ENCODE assay signal across 10 cellular contexts in the genomic region with DNA sequence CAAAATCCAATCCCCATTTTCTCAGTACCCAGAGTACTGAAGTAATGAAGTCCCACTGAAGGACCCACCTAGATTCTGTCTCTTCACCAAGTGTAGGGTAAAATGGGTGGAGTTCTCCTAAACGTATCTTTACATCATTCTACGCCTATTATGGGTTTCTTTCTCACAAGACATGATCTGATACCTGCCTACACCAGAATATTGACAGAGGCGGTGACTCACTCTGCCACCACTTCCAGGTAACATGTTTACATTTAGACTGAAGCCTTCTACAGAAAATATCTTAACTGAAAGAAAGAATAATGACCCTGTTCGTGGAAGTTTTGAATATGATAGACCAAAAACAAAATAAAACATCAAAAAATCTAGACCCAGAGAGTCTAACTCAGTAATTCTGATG.
DNase-seq lines count a peak whose midpoint lies in the region; ATAC-seq and TF ChIP-seq lines count a peak whose summit lies in the region.
"Had no signal": no experiment of that assay in that cellular context is flagged by ENCODE, and none has a peak within 500 bp of the region (broad histone marks: within the 10 kb centered on the region; RNA-seq: fewer than 3 reads in every experiment).

No MANE protein-coding gene starts in this region.

- DNase-seq in DND-41 = no peak
- DNase-seq in activated CD4-positive, alpha-beta T cell treated with anti-CD3 and anti-CD28 coated beads for 48 hours = peak; percentile 68
- DNase-seq in activated naive CD8-positive, alpha-beta T cell treated with anti-CD3 and anti-CD28 coated beads, Interleukin-2, amount 50 U/mL, for 24 hours = no peak
- peak; percentile 72 for DNase-seq in stimulated activated CD4-positive, alpha-beta T cell treated with anti-CD3 and anti-CD28 coated beads, Interleukin-2, amount 100 ng/mL, for 4 hours (ENCODE audit: low read depth)
- no peak for DNase-seq in CD14-positive monocyte (ENCODE audit: low spot score)
- DNase-seq in SW 1271 (lab: John Stamatoyannopoulos, UW) = no peak
- DNase-seq: COR-L47, NCI-H1092 had no signal

- TF ChIP-seq CTCF in DND-41 (IDR thresholded peaks at IDR 0.05; ENCODE audit: borderline replicate concordance, extremely low read depth, low read length, poor library complexity, severe bottlenecking) = no peak
- TF ChIP-seq CTCF in CD14-positive monocyte (IDR thresholded peaks at IDR 0.05) = no peak

- H3K4me3 Mint-ChIP-seq in activated naive CD8-positive, alpha-beta T cell treated with anti-CD3 and anti-CD28 coated beads, Interleukin-2, amount 50 U/mL, for 24 hours = peak overlapping the region; percentile 45
- no peak overlapping the region for H3K4me3 Mint-ChIP-seq in CD14-positive monocyte

- intact Hi-C loops in CD14-positive monocyte (cut with micrococcal nuclease) = no loop called here

- peak overlapping the region; percentile 74 for H3K27ac Mint-ChIP-seq in activated naive CD8-positive, alpha-beta T cell treated with anti-CD3 and anti-CD28 coated beads, Interleukin-2, amount 50 U/mL, for 24 hours
- H3K27ac Mint-ChIP-seq in CD14-positive monocyte = no peak overlapping the region

- no peak overlapping the region for H2AFZ ChIP-seq in DND-41 (ENCODE audit: low read depth, low read length)

- no peaks in the 10 kb centered on the region for H3K27me3 Mint-ChIP-seq in activated naive CD8-positive, alpha-beta T cell treated with anti-CD3 and anti-CD28 coated beads, Interleukin-2, amount 50 U/mL, for 24 hours
- H3K27me3 Mint-ChIP-seq in CD14-positive monocyte (ENCODE audit: low read depth in 3 of 3) = peaks cover 0 to 2% (median 2%) of the 10 kb centered on the region in 3 donors

- no peaks in the 10 kb centered on the region for H4K20me1 ChIP-seq in DND-41 (ENCODE audit: insufficient read depth, low read length)

- peak; percentile 35; the same call in 1 of the 3 replicates for ATAC-seq in DND-41 (ENCODE audit: insufficient read depth, low read depth)
- ATAC-seq in activated naive CD8-positive, alpha-beta T cell treated with anti-CD3 and anti-CD28 coated beads, Interleukin-2, amount 50 U/mL, for 24 hours = peak; percentile 79
- ATAC-seq in HG03469 (IDR thresholded peaks at IDR 0.05; ENCODE audit: unreplicated experiment) = no peak
- ATAC-seq in GM18861 (IDR thresholded peaks at IDR 0.05; ENCODE audit: unreplicated experiment) = no peak

- H3K79me2 ChIP-seq in DND-41 (ENCODE audit: insufficient read depth, low read length) = no peaks in the 10 kb centered on the region

- H3K36me3 Mint-ChIP-seq in activated naive CD8-positive, alpha-beta T cell treated with anti-CD3 and anti-CD28 coated beads, Interleukin-2, amount 50 U/mL, for 24 hours (ENCODE audit: low read depth) = peaks cover 22% of the 10 kb centered on the region
- H3K36me3 Mint-ChIP-seq in CD14-positive monocyte = no peaks in the 10 kb centered on the region

- H3K9ac ChIP-seq in DND-41 (ENCODE audit: low read depth, low read length) = no peak overlapping the region

- peaks cover 2% of the 10 kb centered on the region; the same call in 1 of the 2 replicates for H3K4me1 ChIP-seq in DND-41 (ENCODE audit: insufficient read depth, low read length)

- H3K9me3 Mint-ChIP-seq in activated naive CD8-positive, alpha-beta T cell treated with anti-CD3 and anti-CD28 coated beads, Interleukin-2, amount 50 U/mL, for 24 hours = peaks cover 7% of the 10 kb centered on the region
- H3K9me3 Mint-ChIP-seq in CD14-positive monocyte = peaks cover 0 to 10% (median 4%) of the 10 kb centered on the region in 7 donors

- no peaks in the 10 kb centered on the region for H3K27me3 ChIP-seq in DND-41 (ENCODE audit: insufficient read depth, low read length, poor library complexity)

- no peak overlapping the region for H3K4me2 ChIP-seq in DND-41 (ENCODE audit: insufficient read depth, low read length)

- H3K4me3 ChIP-seq in DND-41 (ENCODE audit: low read depth in 1 of 2, low read length in 2 of 2) = no peak overlapping the region

- peaks cover 80% of the 10 kb centered on the region for H3K4me1 Mint-ChIP-seq in activated naive CD8-positive, alpha-beta T cell treated with anti-CD3 and anti-CD28 coated beads, Interleukin-2, amount 50 U/mL, for 24 hours
- peaks cover 43% of the 10 kb centered on the region for H3K4me1 Mint-ChIP-seq in CD14-positive monocyte

- H3K27ac ChIP-seq in DND-41 (ENCODE audit: low read length) = no peak overlapping the region

- H3K36me3 ChIP-seq in DND-41 (ENCODE audit: insufficient read depth, low read length) = no peaks in the 10 kb centered on the region

- no peaks in the 10 kb centered on the region for H3K9me3 ChIP-seq in DND-41 (ENCODE audit: insufficient read depth, low read length, severe bottlenecking)

Comparison
In these comparisons a context has a peak if more than half of its experiments do, and no peak if none do; other contexts are left out.
1. ATAC-seq: peak in DND-41 (single experiment) and activated naive CD8-positive, alpha-beta T cell treated with anti-CD3 and anti-CD28 coated beads, Interleukin-2, amount 50 U/mL, for 24 hours (single experiment); none in HG03469 (single experiment) and GM18861 (single experiment).
2. DNase-seq: peak in activated CD4-positive, alpha-beta T cell treated with anti-CD3 and anti-CD28 coated beads for 48 hours (single experiment) and stimulated activated CD4-positive, alpha-beta T cell treated with anti-CD3 and anti-CD28 coated beads, Interleukin-2, amount 100 ng/mL, for 4 hours (single experiment); none in DND-41 (single experiment), activated naive CD8-positive, alpha-beta T cell treated with anti-CD3 and anti-CD28 coated beads, Interleukin-2, amount 50 U/mL, for 24 hours (single experiment), CD14-positive monocyte (single experiment) and SW 1271 (0 of 2).